ENCODE assay signal across 8 cellular contexts in genomic region chrX:154714925-154715324, GRCh38. TPM values are rescaled to one million over a fixed set of nuclear protein-coding genes. Genes with fewer than 3 reads are reported as not detected.
DNase-seq lines count a peak whose midpoint lies in the region; ATAC-seq and TF ChIP-seq lines count a peak whose summit lies in the region.

No MANE protein-coding gene starts in this region.

- POLR2A ChIA-PET in activated CD4-positive, alpha-beta memory T cell treated with anti-CD3 and anti-CD28 coated beads, Interleukin-2, amount 10 ng/mL, durations not matched to agents 7 days and 5 days (lab: Charles Lee), result no interaction called here

- H3K27me3 ChIP-seq in prostate gland (replicated peaks; ENCODE audit: insufficient read depth), result no peaks in the 10 kb centered on the region

- no peak overlapping the region for H3K27ac ChIP-seq in prostate gland

- DNase-seq in DMS114 treated with DMSO at 0.1 percent for 48 hours (lab: John Stamatoyannopoulos, UW; ENCODE audit: unreplicated experiment), result peak; percentile 6
- peak; percentile 7 for DNase-seq in NCI-H2107 treated with DMSO at 0.1 percent for 48 hours (lab: John Stamatoyannopoulos, UW; ENCODE audit: unreplicated experiment)
- DNase-seq in activated CD4-positive, alpha-beta memory T cell treated with anti-CD3 and anti-CD28 coated beads, Interleukin-2, amount 10 ng/mL, durations not matched to agents 7 days and 5 days, result peak; percentile 49
- peak; percentile 39 for DNase-seq in glomerular visceral epithelial cell (ENCODE audit: extremely low spot score)
- DNase-seq in prostate gland (ENCODE audit: low spot score), result peak; percentile 13
- DNase-seq in posterior vena cava (ENCODE audit: low spot score), result no peak
- DNase-seq in NCI-H2029 treated with DMSO at 0.1 percent for 48 hours (lab: John Stamatoyannopoulos, UW), result no peak

- H3K27ac Mint-ChIP-seq in activated CD4-positive, alpha-beta memory T cell treated with anti-CD3 and anti-CD28 coated beads, Interleukin-2, amount 10 ng/mL, durations not matched to agents 7 days and 5 days, result peak overlapping the region; percentile 27

- H3K4me1 ChIP-seq in prostate gland (replicated peaks), result no peaks in the 10 kb centered on the region

- no peaks in the 10 kb centered on the region for H3K27me3 Mint-ChIP-seq in activated CD4-positive, alpha-beta memory T cell treated with anti-CD3 and anti-CD28 coated beads, Interleukin-2, amount 10 ng/mL, durations not matched to agents 7 days and 5 days

- no peak overlapping the region for H3K4me3 ChIP-seq in prostate gland

- H3K36me3 Mint-ChIP-seq in activated CD4-positive, alpha-beta memory T cell treated with anti-CD3 and anti-CD28 coated beads, Interleukin-2, amount 10 ng/mL, durations not matched to agents 7 days and 5 days (ENCODE audit: low read depth), result peaks cover 28% of the 10 kb centered on the region

- H3K4me3 Mint-ChIP-seq in activated CD4-positive, alpha-beta memory T cell treated with anti-CD3 and anti-CD28 coated beads, Interleukin-2, amount 10 ng/mL, durations not matched to agents 7 days and 5 days, result no peak overlapping the region

- no peaks in the 10 kb centered on the region for H3K9me3 ChIP-seq in prostate gland

- no peak for TF ChIP-seq POLR2A in prostate gland (IDR thresholded peaks at IDR 0.05)

- ATAC-seq in GM19463 (IDR thresholded peaks at IDR 0.05; ENCODE audit: unreplicated experiment), result peak; percentile 49

- no peaks in the 10 kb centered on the region for H3K9me3 Mint-ChIP-seq in activated CD4-positive, alpha-beta memory T cell treated with anti-CD3 and anti-CD28 coated beads, Interleukin-2, amount 10 ng/mL, durations not matched to agents 7 days and 5 days

- H3K36me3 ChIP-seq in prostate gland, result no peaks in the 10 kb centered on the region

- TF ChIP-seq CTCF in prostate gland (IDR thresholded peaks at IDR 0.05), result peak; percentile 22 to 66 (median 60)

- H3K4me1 Mint-ChIP-seq in activated CD4-positive, alpha-beta memory T cell treated with anti-CD3 and anti-CD28 coated beads, Interleukin-2, amount 10 ng/mL, durations not matched to agents 7 days and 5 days, result peaks cover 81% of the 10 kb centered on the region

- intact Hi-C loops in prostate gland (cut with DNase I) (no loop called here), posterior vena cava (cut with DNase I) (no loop called here)

- 4% methylated on average over 2 of the region's 2 CpGs for WGBS in prostate gland

- CTCF ChIA-PET in activated CD4-positive, alpha-beta memory T cell treated with anti-CD3 and anti-CD28 coated beads, Interleukin-2, amount 10 ng/mL, durations not matched to agents 7 days and 5 days (lab: Charles Lee), result no interaction called here

RNA-seq across cellular contexts. Expression of gene GAB3, which starts 36.0 kb away (rescaled TPM):
- total RNA-seq in activated CD4-positive, alpha-beta memory T cell treated with anti-CD3 and anti-CD28 coated beads, Interleukin-2, amount 10 ng/mL, durations not matched to agents 7 days and 5 days, result 10 to 100 TPM; 10.5 to 12.0 TPM
- 10 to 100 TPM in 1 of 2 donors, 1 to 10 TPM in 1; 1.5 to 12.8 TPM for total RNA-seq in prostate gland
- 1 to 10 TPM; 5.8 to 6.6 TPM for total RNA-seq in posterior vena cava

RNA-seq across cellular contexts. Expression of gene DKC1, which starts 47.7 kb away (rescaled TPM):
- total RNA-seq in activated CD4-positive, alpha-beta memory T cell treated with anti-CD3 and anti-CD28 coated beads, Interleukin-2, amount 10 ng/mL, durations not matched to agents 7 days and 5 days, result 10 to 100 TPM; 46.8 to 50.4 TPM
- total RNA-seq in prostate gland (10 to 100 TPM; 22.6 to 58.2 TPM), posterior vena cava (10 to 100 TPM; 21.6 to 26.5 TPM)

Comparison
In these comparisons a context has a peak if more than half of its experiments do, and no peak if none do; other contexts are left out.
1. DNase-seq: peak in DMS114 treated with DMSO at 0.1 percent for 48 hours (single experiment), NCI-H2107 treated with DMSO at 0.1 percent for 48 hours (single experiment), activated CD4-positive, alpha-beta memory T cell treated with anti-CD3 and anti-CD28 coated beads, Interleukin-2, amount 10 ng/mL, durations not matched to agents 7 days and 5 days (single experiment), glomerular visceral epithelial cell (single experiment) and prostate gland (single experiment); none in posterior vena cava (single experiment) and NCI-H2029 treated with DMSO at 0.1 percent for 48 hours (single experiment).